1 cellular context compared by ENCODE assay signal in genomic region chr3:190644035-190644434, GRCh38.
TF ChIP-seq lines count a peak whose summit lies in the region.

No MANE protein-coding gene starts in this region.

TF ChIP-seq in liver, 16 proteins besides CTCF, POLR2A, EP300 and RAD21 (continued from another document):
- TF ChIP-seq, protein P1, sequence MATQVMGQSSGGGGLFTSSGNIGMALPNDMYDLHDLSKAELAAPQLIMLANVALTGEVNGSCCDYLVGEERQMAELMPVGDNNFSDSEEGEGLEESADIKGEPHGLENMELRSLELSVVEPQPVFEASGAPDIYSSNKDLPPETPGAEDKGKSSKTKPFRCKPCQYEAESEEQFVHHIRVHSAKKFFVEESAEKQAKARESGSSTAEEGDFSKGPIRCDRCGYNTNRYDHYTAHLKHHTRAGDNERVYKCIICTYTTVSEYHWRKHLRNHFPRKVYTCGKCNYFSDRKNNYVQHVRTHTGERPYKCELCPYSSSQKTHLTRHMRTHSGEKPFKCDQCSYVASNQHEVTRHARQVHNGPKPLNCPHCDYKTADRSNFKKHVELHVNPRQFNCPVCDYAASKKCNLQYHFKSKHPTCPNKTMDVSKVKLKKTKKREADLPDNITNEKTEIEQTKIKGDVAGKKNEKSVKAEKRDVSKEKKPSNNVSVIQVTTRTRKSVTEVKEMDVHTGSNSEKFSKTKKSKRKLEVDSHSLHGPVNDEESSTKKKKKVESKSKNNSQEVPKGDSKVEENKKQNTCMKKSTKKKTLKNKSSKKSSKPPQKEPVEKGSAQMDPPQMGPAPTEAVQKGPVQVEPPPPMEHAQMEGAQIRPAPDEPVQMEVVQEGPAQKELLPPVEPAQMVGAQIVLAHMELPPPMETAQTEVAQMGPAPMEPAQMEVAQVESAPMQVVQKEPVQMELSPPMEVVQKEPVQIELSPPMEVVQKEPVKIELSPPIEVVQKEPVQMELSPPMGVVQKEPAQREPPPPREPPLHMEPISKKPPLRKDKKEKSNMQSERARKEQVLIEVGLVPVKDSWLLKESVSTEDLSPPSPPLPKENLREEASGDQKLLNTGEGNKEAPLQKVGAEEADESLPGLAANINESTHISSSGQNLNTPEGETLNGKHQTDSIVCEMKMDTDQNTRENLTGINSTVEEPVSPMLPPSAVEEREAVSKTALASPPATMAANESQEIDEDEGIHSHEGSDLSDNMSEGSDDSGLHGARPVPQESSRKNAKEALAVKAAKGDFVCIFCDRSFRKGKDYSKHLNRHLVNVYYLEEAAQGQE (IDR thresholded peaks at IDR 0.05), result no peak
- TF ChIP-seq ATF3 (IDR thresholded peaks at IDR 0.05) (no peak), HNF4G (IDR thresholded peaks at IDR 0.05) (no peak)
